ENCODE assay signal across 1 cellular context in genomic region chr3:37229740-37230139, GRCh38.
TF ChIP-seq lines count a peak whose summit lies in the region.

No MANE protein-coding gene starts in this region.

TF ChIP-seq in K562, 482 proteins besides CTCF, POLR2A, EP300 and RAD21 (continued from another document and continues in another):
- TF ChIP-seq, protein P1, sequence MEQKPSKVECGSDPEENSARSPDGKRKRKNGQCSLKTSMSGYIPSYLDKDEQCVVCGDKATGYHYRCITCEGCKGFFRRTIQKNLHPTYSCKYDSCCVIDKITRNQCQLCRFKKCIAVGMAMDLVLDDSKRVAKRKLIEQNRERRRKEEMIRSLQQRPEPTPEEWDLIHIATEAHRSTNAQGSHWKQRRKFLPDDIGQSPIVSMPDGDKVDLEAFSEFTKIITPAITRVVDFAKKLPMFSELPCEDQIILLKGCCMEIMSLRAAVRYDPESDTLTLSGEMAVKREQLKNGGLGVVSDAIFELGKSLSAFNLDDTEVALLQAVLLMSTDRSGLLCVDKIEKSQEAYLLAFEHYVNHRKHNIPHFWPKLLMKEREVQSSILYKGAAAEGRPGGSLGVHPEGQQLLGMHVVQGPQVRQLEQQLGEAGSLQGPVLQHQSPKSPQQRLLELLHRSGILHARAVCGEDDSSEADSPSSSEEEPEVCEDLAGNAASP (IDR thresholded peaks at IDR 0.05) = no peak
- no peak for TF ChIP-seq HNRNPLL (IDR thresholded peaks at IDR 0.05; ENCODE audit: low read depth, low read length, poor library complexity, severe bottlenecking)
- no peak; the same call in none of the 2 replicates for TF ChIP-seq FOSL1 (tag; conservative IDR thresholded peaks at IDR 0.05)
- TF ChIP-seq BRF2 (IDR thresholded peaks at IDR 0.05; ENCODE audit: borderline replicate concordance, insufficient read depth, insufficient read length) = no peak
- TF ChIP-seq, protein P2, sequence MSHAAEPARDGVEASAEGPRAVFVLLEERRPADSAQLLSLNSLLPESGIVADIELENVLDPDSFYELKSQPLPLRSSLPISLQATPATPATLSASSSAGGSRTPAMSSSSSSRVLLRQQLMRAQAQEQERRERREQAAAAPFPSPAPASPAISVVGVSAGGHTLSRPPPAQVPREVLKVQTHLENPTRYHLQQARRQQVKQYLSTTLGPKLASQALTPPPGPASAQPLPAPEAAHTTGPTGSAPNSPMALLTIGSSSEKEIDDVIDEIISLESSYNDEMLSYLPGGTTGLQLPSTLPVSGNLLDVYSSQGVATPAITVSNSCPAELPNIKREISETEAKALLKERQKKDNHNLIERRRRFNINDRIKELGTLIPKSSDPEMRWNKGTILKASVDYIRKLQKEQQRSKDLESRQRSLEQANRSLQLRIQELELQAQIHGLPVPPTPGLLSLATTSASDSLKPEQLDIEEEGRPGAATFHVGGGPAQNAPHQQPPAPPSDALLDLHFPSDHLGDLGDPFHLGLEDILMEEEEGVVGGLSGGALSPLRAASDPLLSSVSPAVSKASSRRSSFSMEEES (CRISPR knock-in tag; IDR thresholded peaks at IDR 0.05) = no peak
- peak; percentile 93 for TF ChIP-seq SMARCE1 (IDR thresholded peaks at IDR 0.05)
- TF ChIP-seq SP1 (CRISPR knock-in tag; IDR thresholded peaks at IDR 0.05) = no peak
- no peak for TF ChIP-seq ZNF436 (CRISPR knock-in tag; IDR thresholded peaks at IDR 0.05)
- peak; percentile 96 for TF ChIP-seq TAL1 (IDR thresholded peaks at IDR 0.05)
- TF ChIP-seq, protein P3, sequence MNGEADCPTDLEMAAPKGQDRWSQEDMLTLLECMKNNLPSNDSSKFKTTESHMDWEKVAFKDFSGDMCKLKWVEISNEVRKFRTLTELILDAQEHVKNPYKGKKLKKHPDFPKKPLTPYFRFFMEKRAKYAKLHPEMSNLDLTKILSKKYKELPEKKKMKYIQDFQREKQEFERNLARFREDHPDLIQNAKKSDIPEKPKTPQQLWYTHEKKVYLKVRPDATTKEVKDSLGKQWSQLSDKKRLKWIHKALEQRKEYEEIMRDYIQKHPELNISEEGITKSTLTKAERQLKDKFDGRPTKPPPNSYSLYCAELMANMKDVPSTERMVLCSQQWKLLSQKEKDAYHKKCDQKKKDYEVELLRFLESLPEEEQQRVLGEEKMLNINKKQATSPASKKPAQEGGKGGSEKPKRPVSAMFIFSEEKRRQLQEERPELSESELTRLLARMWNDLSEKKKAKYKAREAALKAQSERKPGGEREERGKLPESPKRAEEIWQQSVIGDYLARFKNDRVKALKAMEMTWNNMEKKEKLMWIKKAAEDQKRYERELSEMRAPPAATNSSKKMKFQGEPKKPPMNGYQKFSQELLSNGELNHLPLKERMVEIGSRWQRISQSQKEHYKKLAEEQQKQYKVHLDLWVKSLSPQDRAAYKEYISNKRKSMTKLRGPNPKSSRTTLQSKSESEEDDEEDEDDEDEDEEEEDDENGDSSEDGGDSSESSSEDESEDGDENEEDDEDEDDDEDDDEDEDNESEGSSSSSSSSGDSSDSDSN (IDR thresholded peaks at IDR 0.05; ENCODE audit: borderline replicate concordance in 1 of 2, low read depth in 2 of 2, low read length in 2 of 2) = peak in 1 of 2 experiments; percentile 79; a peak in 2 of 4 replicates
- no peak for TF ChIP-seq HEY1 (CRISPR knock-in tag; IDR thresholded peaks at IDR 0.05; ENCODE audit: borderline replicate concordance)
- TF ChIP-seq, protein P4, sequence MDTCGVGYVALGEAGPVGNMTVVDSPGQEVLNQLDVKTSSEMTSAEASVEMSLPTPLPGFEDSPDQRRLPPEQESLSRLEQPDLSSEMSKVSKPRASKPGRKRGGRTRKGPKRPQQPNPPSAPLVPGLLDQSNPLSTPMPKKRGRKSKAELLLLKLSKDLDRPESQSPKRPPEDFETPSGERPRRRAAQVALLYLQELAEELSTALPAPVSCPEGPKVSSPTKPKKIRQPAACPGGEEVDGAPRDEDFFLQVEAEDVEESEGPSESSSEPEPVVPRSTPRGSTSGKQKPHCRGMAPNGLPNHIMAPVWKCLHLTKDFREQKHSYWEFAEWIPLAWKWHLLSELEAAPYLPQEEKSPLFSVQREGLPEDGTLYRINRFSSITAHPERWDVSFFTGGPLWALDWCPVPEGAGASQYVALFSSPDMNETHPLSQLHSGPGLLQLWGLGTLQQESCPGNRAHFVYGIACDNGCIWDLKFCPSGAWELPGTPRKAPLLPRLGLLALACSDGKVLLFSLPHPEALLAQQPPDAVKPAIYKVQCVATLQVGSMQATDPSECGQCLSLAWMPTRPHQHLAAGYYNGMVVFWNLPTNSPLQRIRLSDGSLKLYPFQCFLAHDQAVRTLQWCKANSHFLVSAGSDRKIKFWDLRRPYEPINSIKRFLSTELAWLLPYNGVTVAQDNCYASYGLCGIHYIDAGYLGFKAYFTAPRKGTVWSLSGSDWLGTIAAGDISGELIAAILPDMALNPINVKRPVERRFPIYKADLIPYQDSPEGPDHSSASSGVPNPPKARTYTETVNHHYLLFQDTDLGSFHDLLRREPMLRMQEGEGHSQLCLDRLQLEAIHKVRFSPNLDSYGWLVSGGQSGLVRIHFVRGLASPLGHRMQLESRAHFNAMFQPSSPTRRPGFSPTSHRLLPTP (IDR thresholded peaks at IDR 0.05; ENCODE audit: borderline replicate concordance, extremely low read depth, insufficient read length) = no peak
- TF ChIP-seq ZBTB11 (CRISPR knock-in tag; IDR thresholded peaks at IDR 0.05) = peak in 1 of 3 experiments; percentile 93; a peak in 2 of 6 replicates
- TF ChIP-seq ZNF76 (CRISPR knock-in tag; IDR thresholded peaks at IDR 0.05; ENCODE audit: borderline replicate concordance) = no peak
- TF ChIP-seq ZNF280A (IDR thresholded peaks at IDR 0.05; ENCODE audit: low read depth, partially characterized antibody) = no peak
- TF ChIP-seq MTA3 (IDR thresholded peaks at IDR 0.05; ENCODE audit: borderline replicate concordance) = peak; percentile 60; the same call in 1 of the 2 replicates
- TF ChIP-seq, protein P5, sequence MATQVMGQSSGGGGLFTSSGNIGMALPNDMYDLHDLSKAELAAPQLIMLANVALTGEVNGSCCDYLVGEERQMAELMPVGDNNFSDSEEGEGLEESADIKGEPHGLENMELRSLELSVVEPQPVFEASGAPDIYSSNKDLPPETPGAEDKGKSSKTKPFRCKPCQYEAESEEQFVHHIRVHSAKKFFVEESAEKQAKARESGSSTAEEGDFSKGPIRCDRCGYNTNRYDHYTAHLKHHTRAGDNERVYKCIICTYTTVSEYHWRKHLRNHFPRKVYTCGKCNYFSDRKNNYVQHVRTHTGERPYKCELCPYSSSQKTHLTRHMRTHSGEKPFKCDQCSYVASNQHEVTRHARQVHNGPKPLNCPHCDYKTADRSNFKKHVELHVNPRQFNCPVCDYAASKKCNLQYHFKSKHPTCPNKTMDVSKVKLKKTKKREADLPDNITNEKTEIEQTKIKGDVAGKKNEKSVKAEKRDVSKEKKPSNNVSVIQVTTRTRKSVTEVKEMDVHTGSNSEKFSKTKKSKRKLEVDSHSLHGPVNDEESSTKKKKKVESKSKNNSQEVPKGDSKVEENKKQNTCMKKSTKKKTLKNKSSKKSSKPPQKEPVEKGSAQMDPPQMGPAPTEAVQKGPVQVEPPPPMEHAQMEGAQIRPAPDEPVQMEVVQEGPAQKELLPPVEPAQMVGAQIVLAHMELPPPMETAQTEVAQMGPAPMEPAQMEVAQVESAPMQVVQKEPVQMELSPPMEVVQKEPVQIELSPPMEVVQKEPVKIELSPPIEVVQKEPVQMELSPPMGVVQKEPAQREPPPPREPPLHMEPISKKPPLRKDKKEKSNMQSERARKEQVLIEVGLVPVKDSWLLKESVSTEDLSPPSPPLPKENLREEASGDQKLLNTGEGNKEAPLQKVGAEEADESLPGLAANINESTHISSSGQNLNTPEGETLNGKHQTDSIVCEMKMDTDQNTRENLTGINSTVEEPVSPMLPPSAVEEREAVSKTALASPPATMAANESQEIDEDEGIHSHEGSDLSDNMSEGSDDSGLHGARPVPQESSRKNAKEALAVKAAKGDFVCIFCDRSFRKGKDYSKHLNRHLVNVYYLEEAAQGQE (CRISPR knock-in tag; IDR thresholded peaks at IDR 0.05; ENCODE audit: low read depth) = no peak
- TF ChIP-seq ZNF224 (CRISPR knock-in tag; IDR thresholded peaks at IDR 0.05) = no peak
- TF ChIP-seq ILF3 (IDR thresholded peaks at IDR 0.05; ENCODE audit: borderline replicate concordance) = peak; percentile 66; the same call in 1 of the 2 replicates
- no peak for TF ChIP-seq HDGF (IDR thresholded peaks at IDR 0.05)
- TF ChIP-seq, protein P6, sequence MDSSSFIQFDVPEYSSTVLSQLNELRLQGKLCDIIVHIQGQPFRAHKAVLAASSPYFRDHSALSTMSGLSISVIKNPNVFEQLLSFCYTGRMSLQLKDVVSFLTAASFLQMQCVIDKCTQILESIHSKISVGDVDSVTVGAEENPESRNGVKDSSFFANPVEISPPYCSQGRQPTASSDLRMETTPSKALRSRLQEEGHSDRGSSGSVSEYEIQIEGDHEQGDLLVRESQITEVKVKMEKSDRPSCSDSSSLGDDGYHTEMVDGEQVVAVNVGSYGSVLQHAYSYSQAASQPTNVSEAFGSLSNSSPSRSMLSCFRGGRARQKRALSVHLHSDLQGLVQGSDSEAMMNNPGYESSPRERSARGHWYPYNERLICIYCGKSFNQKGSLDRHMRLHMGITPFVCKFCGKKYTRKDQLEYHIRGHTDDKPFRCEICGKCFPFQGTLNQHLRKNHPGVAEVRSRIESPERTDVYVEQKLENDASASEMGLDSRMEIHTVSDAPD (CRISPR knock-in tag; IDR thresholded peaks at IDR 0.05) = no peak
- TF ChIP-seq, protein P7, sequence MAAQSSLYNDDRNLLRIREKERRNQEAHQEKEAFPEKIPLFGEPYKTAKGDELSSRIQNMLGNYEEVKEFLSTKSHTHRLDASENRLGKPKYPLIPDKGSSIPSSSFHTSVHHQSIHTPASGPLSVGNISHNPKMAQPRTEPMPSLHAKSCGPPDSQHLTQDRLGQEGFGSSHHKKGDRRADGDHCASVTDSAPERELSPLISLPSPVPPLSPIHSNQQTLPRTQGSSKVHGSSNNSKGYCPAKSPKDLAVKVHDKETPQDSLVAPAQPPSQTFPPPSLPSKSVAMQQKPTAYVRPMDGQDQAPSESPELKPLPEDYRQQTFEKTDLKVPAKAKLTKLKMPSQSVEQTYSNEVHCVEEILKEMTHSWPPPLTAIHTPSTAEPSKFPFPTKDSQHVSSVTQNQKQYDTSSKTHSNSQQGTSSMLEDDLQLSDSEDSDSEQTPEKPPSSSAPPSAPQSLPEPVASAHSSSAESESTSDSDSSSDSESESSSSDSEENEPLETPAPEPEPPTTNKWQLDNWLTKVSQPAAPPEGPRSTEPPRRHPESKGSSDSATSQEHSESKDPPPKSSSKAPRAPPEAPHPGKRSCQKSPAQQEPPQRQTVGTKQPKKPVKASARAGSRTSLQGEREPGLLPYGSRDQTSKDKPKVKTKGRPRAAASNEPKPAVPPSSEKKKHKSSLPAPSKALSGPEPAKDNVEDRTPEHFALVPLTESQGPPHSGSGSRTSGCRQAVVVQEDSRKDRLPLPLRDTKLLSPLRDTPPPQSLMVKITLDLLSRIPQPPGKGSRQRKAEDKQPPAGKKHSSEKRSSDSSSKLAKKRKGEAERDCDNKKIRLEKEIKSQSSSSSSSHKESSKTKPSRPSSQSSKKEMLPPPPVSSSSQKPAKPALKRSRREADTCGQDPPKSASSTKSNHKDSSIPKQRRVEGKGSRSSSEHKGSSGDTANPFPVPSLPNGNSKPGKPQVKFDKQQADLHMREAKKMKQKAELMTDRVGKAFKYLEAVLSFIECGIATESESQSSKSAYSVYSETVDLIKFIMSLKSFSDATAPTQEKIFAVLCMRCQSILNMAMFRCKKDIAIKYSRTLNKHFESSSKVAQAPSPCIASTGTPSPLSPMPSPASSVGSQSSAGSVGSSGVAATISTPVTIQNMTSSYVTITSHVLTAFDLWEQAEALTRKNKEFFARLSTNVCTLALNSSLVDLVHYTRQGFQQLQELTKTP (IDR thresholded peaks at IDR 0.05; ENCODE audit: low read depth in 1 of 2, partially characterized antibody in 2 of 2) = peak in 1 of 2 experiments; percentile 21
- no peak; the same call in 1 of the 2 replicates for TF ChIP-seq ZNF24 (IDR thresholded peaks at IDR 0.05)
